ENCODE assay signal across 25 cellular contexts in genomic region chr1:227908366-227908765, GRCh38. TPM values are rescaled to one million over a fixed set of nuclear protein-coding genes. Genes with fewer than 3 reads are reported as not detected.
"Had no signal": no experiment of that assay in that cellular context is flagged by ENCODE, and none has a peak within 500 bp of the region (broad histone marks: within the 10 kb centered on the region; RNA-seq: fewer than 3 reads in every experiment).

No MANE protein-coding gene starts in this region.

- ATAC-seq: naive thymus-derived CD4-positive, alpha-beta T cell; natural killer cell treated with Interleukin-12 subunit alpha and Interleukin-12 subunit beta and Interleukin-15 and Interleukin-18, amount 100 ng/mL, for 72 hours; pancreas; right cardiac atrium; stimulated activated memory B cell treated with anti-CD40 and anti-IgM and Interleukin-4, amounts not matched to agents 10 μg/mL and 1 μg/mL and 100 μg/mL, for 72 hours; stimulated activated naive CD8-positive, alpha-beta T cell treated with anti-CD3 and anti-CD28 coated beads, Interleukin-15, amount 100 ng/mL, for 72 hours had no signal

- H3K27ac ChIP-seq: left ventricle myocardium inferior, pancreas, prostate gland, sigmoid colon, spleen, upper lobe of left lung had no signal

- H3K27me3 Mint-ChIP-seq: stimulated activated naive CD8-positive, alpha-beta T cell treated with anti-CD3 and anti-CD28 coated beads, Interleukin-15, amount 100 ng/mL, for 72 hours had no signal

- H3K36me3 ChIP-seq: left ventricle myocardium inferior, pancreas, prostate gland, sigmoid colon, spleen, tibial nerve, upper lobe of left lung had no signal

- H3K4me3 Mint-ChIP-seq: naive thymus-derived CD4-positive, alpha-beta T cell; natural killer cell treated with Interleukin-12 subunit alpha and Interleukin-12 subunit beta and Interleukin-15 and Interleukin-18, amount 100 ng/mL, for 72 hours; stimulated activated memory B cell treated with anti-CD40 and anti-IgM and Interleukin-4, amounts not matched to agents 10 μg/mL and 1 μg/mL and 100 μg/mL, for 72 hours; stimulated activated naive CD8-positive, alpha-beta T cell treated with anti-CD3 and anti-CD28 coated beads, Interleukin-15, amount 100 ng/mL, for 72 hours had no signal

- H3K27me3 ChIP-seq: pancreas, sigmoid colon, tibial nerve, upper lobe of left lung had no signal

- H3K4me1 Mint-ChIP-seq: stimulated activated memory B cell treated with anti-CD40 and anti-IgM and Interleukin-4, amounts not matched to agents 10 μg/mL and 1 μg/mL and 100 μg/mL, for 72 hours; stimulated activated naive CD8-positive, alpha-beta T cell treated with anti-CD3 and anti-CD28 coated beads, Interleukin-15, amount 100 ng/mL, for 72 hours had no signal

- H3K9me3 ChIP-seq: left ventricle myocardium inferior, mucosa of descending colon, pancreas, prostate gland, sigmoid colon, spleen, tibial nerve, upper lobe of left lung had no signal

- H3K36me3 Mint-ChIP-seq: naive thymus-derived CD4-positive, alpha-beta T cell; natural killer cell treated with Interleukin-12 subunit alpha and Interleukin-12 subunit beta and Interleukin-15 and Interleukin-18, amount 100 ng/mL, for 72 hours; stimulated activated memory B cell treated with anti-CD40 and anti-IgM and Interleukin-4, amounts not matched to agents 10 μg/mL and 1 μg/mL and 100 μg/mL, for 72 hours had no signal

- H3K4me1 ChIP-seq: left ventricle myocardium inferior, pancreas, prostate gland, sigmoid colon, upper lobe of left lung had no signal

- H3K9me3 Mint-ChIP-seq: naive thymus-derived CD4-positive, alpha-beta T cell; natural killer cell treated with Interleukin-12 subunit alpha and Interleukin-12 subunit beta and Interleukin-15 and Interleukin-18, amount 100 ng/mL, for 72 hours; stimulated activated naive CD8-positive, alpha-beta T cell treated with anti-CD3 and anti-CD28 coated beads, Interleukin-15, amount 100 ng/mL, for 72 hours had no signal

- H3K27ac Mint-ChIP-seq: natural killer cell treated with Interleukin-12 subunit alpha and Interleukin-12 subunit beta and Interleukin-15 and Interleukin-18, amount 100 ng/mL, for 72 hours; stimulated activated memory B cell treated with anti-CD40 and anti-IgM and Interleukin-4, amounts not matched to agents 10 μg/mL and 1 μg/mL and 100 μg/mL, for 72 hours had no signal

- DNase-seq: hippocampal formation; left colon; left ventricle myocardium inferior; mesendoderm; midbrain; naive thymus-derived CD4-positive, alpha-beta T cell; retina; sigmoid colon; small intestine; spleen; stimulated activated CD4-positive, alpha-beta T cell treated with anti-CD3 and anti-CD28 coated beads, Interleukin-4, amount 100 ng/mL, for 4 hours; stimulated activated CD8-positive, alpha-beta memory T cell treated with anti-CD3 and anti-CD28 coated beads, Interleukin-4, amount 100 ng/mL, for 48 hours; stimulated activated naive CD4-positive, alpha-beta T cell treated with Interleukin-2 at 50 U/mL for 16 hours; stimulated activated naive CD8-positive, alpha-beta T cell treated with anti-CD3 and anti-CD28 coated beads, Interleukin-15, amount 100 ng/mL, for 72 hours; substantia nigra; upper lobe of left lung had no signal

- FAIRE-seq: keratinocyte, pancreas, small intestine had no signal

- H3K4me3 ChIP-seq: left ventricle myocardium inferior, lung, mucosa of descending colon, pancreas, prostate gland, sigmoid colon, spleen, tibial nerve, upper lobe of left lung had no signal

RNA-seq across cellular contexts. Expression of gene WNT9A, which starts 39.4 kb away (rescaled TPM):
- polyA plus RNA-seq: naive thymus-derived CD4-positive, alpha-beta T cell had no signal
